Comparison of ENCODE assay signal across 29 cellular contexts in genomic region chr17:61160789-61161440, GRCh38.
DNase-seq lines count a peak whose midpoint lies in the region; ATAC-seq, FAIRE-seq and TF ChIP-seq lines count a peak whose summit lies in the region.
"Had no signal": no experiment of that assay in that cellular context is flagged by ENCODE, and none has a peak within 500 bp of the region (broad histone marks: within the 10 kb centered on the region; RNA-seq: fewer than 3 reads in every experiment).

No MANE protein-coding gene starts in this region.

- H3K4me1 ChIP-seq in Panc1 (ENCODE audit: control insufficient read depth, insufficient read depth, low read length) (peaks cover 39% of the 10 kb centered on the region), testis (peaks cover 10% of the 10 kb centered on the region)
- H3K4me1 ChIP-seq: suprapubic skin had no signal

- CTCF ChIA-PET in Panc1 (lab: Charles Lee), result no interaction called here
- CTCF ChIA-PET in MCF 10A (lab: Yijun Ruan, JAX), result interaction anchor here (0.5 kb wide), 1 partner anchor 30 kb away, joined by 3 read pairs; no protein-coding TSS in a partner anchor

- H3K27ac Mint-ChIP-seq in chondrocyte (ENCODE audit: unreplicated experiment) (peak overlapping the region; percentile 74), nephron progenitor cell (peak overlapping the region; percentile 91), MCF 10A (ENCODE audit: low read depth, unreplicated experiment) (no peak overlapping the region)
- H3K27ac Mint-ChIP-seq: activated naive CD8-positive, alpha-beta T cell; activated T-helper 17 cell treated with anti-CD3 and anti-CD28 coated beads, Interleukin-2, amount 50 U/mL, for 72 hours; CD14-positive monocyte; natural killer cell; stimulated activated effector memory CD8-positive, alpha-beta T cell treated with anti-CD3 and anti-CD28 coated beads, Interleukin-12 subunit alpha, Interleukin-12 subunit beta, amount 100 ng/mL, for 72 hours had no signal

- DNase-seq in GM19239 (ENCODE audit: insufficient read length, low spot score) (no peak), Panc1 (ENCODE audit: low read depth, low spot score) (no peak), chondrocyte (ENCODE audit: low spot score) (no peak), nephron progenitor cell (no peak), MCF 10A (ENCODE audit: unreplicated experiment) (no peak), NCI-H1694 treated with DMSO at 0.1 percent for 48 hours (lab: John Stamatoyannopoulos, UW) (no peak), testis (no peak)
- DNase-seq: activated CD4-positive, alpha-beta T cell treated with anti-CD3 and anti-CD28 coated beads, Interleukin-2, amount 50 U/mL, for 1 hour; activated CD8-positive, alpha-beta memory T cell treated with anti-CD3 and anti-CD28 coated beads, Interleukin-2, amount 50 U/mL, for 4 hours; effector memory CD4-positive, alpha-beta T cell; GM23248; MV-4-11; natural killer cell; NCI-H526 treated with DMSO at 0.1 percent for 48 hours; ovary; retina; stimulated activated CD4-positive, alpha-beta T cell treated with anti-CD3 and anti-CD28 coated beads, Interleukin-2, amount 100 ng/mL, for 48 hours; T1000 had no signal

- no peaks in the 10 kb centered on the region for H3K36me3 ChIP-seq in Panc1 (ENCODE audit: control insufficient read depth, insufficient read depth, low read length)
- H3K36me3 ChIP-seq in testis (ENCODE audit: low read depth, missing control alignments), result no peaks in the 10 kb centered on the region
- H3K36me3 ChIP-seq: ovary, suprapubic skin had no signal

- H3K9me3 ChIP-seq in Panc1 (ENCODE audit: control insufficient read depth, insufficient read depth, low read depth, low read length) (no peaks in the 10 kb centered on the region), testis (no peaks in the 10 kb centered on the region)
- H3K9me3 ChIP-seq: ovary, suprapubic skin had no signal

- no peak for TF ChIP-seq POLR2A in testis (IDR thresholded peaks at IDR 0.05)

- no peaks in the 10 kb centered on the region for H3K36me3 Mint-ChIP-seq in chondrocyte (ENCODE audit: low read depth)
- H3K36me3 Mint-ChIP-seq in nephron progenitor cell (ENCODE audit: low read depth), result peaks cover 9% of the 10 kb centered on the region
- peaks cover 5% of the 10 kb centered on the region for H3K36me3 Mint-ChIP-seq in MCF 10A (ENCODE audit: insufficient read depth, unreplicated experiment)
- H3K36me3 Mint-ChIP-seq: stimulated activated effector memory CD8-positive, alpha-beta T cell treated with anti-CD3 and anti-CD28 coated beads, Interleukin-12 subunit alpha, Interleukin-12 subunit beta, amount 100 ng/mL, for 72 hours had no signal

- in situ Hi-C loops in Panc1 (cut with HindIII; ENCODE audit: low pct_unique_long_range_greater_than_20kb, low sequenced_read_pairs), result no loop called here

- H3K27me3 ChIP-seq in Panc1 (ENCODE audit: control insufficient read depth, insufficient read depth, low read length), result no peaks in the 10 kb centered on the region
- H3K27me3 ChIP-seq in testis, result no peaks in the 10 kb centered on the region
- H3K27me3 ChIP-seq: ovary, suprapubic skin had no signal

- BruUV-seq in Panc1 (replicated peaks; lab: Mats Ljungman, UMichigan) (no TSS peak), MCF 10A (replicated peaks; lab: Mats Ljungman, UMichigan) (no TSS peak)

- peaks cover 2% of the 10 kb centered on the region for H3K9me3 Mint-ChIP-seq in chondrocyte (ENCODE audit: low read depth)
- H3K9me3 Mint-ChIP-seq in nephron progenitor cell, result peaks cover 12% of the 10 kb centered on the region
- H3K9me3 Mint-ChIP-seq in MCF 10A (ENCODE audit: unreplicated experiment), result no peaks in the 10 kb centered on the region
- H3K9me3 Mint-ChIP-seq: natural killer cell had no signal

- H3K27me3 Mint-ChIP-seq in chondrocyte (ENCODE audit: low read depth), result no peaks in the 10 kb centered on the region
- H3K27me3 Mint-ChIP-seq in nephron progenitor cell (ENCODE audit: low read depth, poor library complexity), result no peaks in the 10 kb centered on the region
- no peaks in the 10 kb centered on the region for H3K27me3 Mint-ChIP-seq in MCF 10A (ENCODE audit: insufficient read depth, unreplicated experiment)
- H3K27me3 Mint-ChIP-seq: activated naive CD8-positive, alpha-beta T cell; activated T-helper 17 cell treated with anti-CD3 and anti-CD28 coated beads, Interleukin-2, amount 50 U/mL, for 72 hours; brain had no signal

- H3K4me3 Mint-ChIP-seq in chondrocyte (ENCODE audit: unreplicated experiment), result no peak overlapping the region
- no peak overlapping the region for H3K4me3 Mint-ChIP-seq in nephron progenitor cell
- H3K4me3 Mint-ChIP-seq in MCF 10A (ENCODE audit: unreplicated experiment), result no peak overlapping the region
- H3K4me3 Mint-ChIP-seq: activated naive CD8-positive, alpha-beta T cell; activated T-helper 17 cell treated with anti-CD3 and anti-CD28 coated beads, Interleukin-2, amount 50 U/mL, for 72 hours; brain; CD14-positive monocyte; natural killer cell; stimulated activated effector memory CD8-positive, alpha-beta T cell treated with anti-CD3 and anti-CD28 coated beads, Interleukin-12 subunit alpha, Interleukin-12 subunit beta, amount 100 ng/mL, for 72 hours had no signal

- peak; percentile 37 for FAIRE-seq in GM19239 (lab: Jason Lieb, UNC)
- FAIRE-seq: D721Med, frontal cortex, HTR-8/SVneo had no signal

- H3K4me3 ChIP-seq in Panc1 (ENCODE audit: low read depth in 2 of 2, low read length in 2 of 2), result no peak overlapping the region
- H3K4me3 ChIP-seq in testis, result no peak overlapping the region
- H3K4me3 ChIP-seq: GM23248, ovary, suprapubic skin had no signal

- TF ChIP-seq CTCF in Panc1 (IDR thresholded peaks at IDR 0.05) (no peak), chondrocyte (IDR thresholded peaks at IDR 0.05) (no peak), nephron progenitor cell (IDR thresholded peaks at IDR 0.05) (no peak), MCF 10A (IDR thresholded peaks at IDR 0.05; ENCODE audit: unreplicated experiment) (no peak), testis (IDR thresholded peaks at IDR 0.05) (no peak)

- intact Hi-C loops in Panc1 (cut with micrococcal nuclease; ENCODE audit: unreplicated experiment), result no loop called here
- intact Hi-C loops in MCF 10A (cut with micrococcal nuclease), result no loop called here
- intact Hi-C loops in testis (cut with DNase I; ENCODE audit: low total_unique reads), result no loop called here

- H3K27ac ChIP-seq in Panc1 (ENCODE audit: low read length) (peak overlapping the region; percentile 98), testis (no peak overlapping the region)
- H3K27ac ChIP-seq: GM23248, ovary, suprapubic skin had no signal

- POLR2A ChIA-PET in Panc1 (lab: Charles Lee) (no interaction called here), MCF 10A (lab: Yijun Ruan, JAX) (no interaction called here)

- H3K4me1 Mint-ChIP-seq in chondrocyte (ENCODE audit: low read depth) (peaks cover 50% of the 10 kb centered on the region), nephron progenitor cell (peaks cover 70% of the 10 kb centered on the region), MCF 10A (ENCODE audit: insufficient read depth, unreplicated experiment) (no peaks in the 10 kb centered on the region)
- H3K4me1 Mint-ChIP-seq: natural killer cell; stimulated activated effector memory CD8-positive, alpha-beta T cell treated with anti-CD3 and anti-CD28 coated beads, Interleukin-12 subunit alpha, Interleukin-12 subunit beta, amount 100 ng/mL, for 72 hours had no signal

- WGBS in testis, 2 donors, result 45 to 48% methylated on average over 2 of the region's 2 CpGs

- no peak for ATAC-seq in Panc1
- ATAC-seq in GM19035 (IDR thresholded peaks at IDR 0.05; ENCODE audit: unreplicated experiment), result no peak
- ATAC-seq: activated T-helper 17 cell treated with anti-CD3 and anti-CD28 coated beads, Interleukin-2, amount 50 U/mL, for 72 hours; left lobe of liver; natural killer cell; stimulated activated effector memory CD8-positive, alpha-beta T cell treated with anti-CD3 and anti-CD28 coated beads, Interleukin-12 subunit alpha, Interleukin-12 subunit beta, amount 100 ng/mL, for 72 hours had no signal
